ENCODE assay signal across 8 cellular contexts in the genomic region with DNA sequence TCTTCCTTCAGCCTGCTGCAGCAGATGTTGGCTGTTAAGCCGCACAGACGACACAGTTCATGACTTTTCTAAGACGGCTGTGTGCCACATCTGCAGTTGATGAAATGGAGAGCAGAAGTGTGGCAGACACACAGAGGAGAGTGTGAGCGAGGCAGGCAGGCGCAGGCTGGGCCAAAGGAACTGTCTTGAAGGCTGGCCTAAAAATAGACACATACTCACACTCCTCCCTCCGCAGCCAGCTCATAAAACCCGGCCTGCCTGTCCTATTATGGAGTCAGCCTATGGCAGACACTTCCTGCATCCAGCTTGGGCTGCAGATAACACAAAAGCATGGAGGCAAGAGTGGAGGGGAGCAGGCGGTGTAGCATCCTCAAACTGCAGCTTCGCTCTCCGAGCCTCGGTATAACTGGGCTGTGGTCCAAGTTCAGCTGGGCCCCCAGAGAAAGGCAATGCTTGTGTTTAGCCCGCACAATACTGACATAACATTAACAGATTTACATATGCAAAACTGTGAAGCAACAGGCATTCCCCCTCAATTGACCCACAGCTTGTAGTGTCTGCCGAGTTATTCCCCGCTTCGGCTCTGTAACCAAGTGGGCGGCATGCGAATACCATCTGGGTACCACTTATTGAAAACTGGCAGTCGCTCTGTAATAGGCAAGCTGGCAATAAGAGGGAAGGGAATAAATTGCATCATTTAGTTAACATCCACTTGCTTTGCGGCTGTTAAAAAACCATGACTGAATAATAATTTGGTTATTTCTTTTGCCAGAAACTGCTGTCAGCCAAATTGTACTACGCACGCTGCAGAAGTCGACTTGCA. TPM values are rescaled to one million over a fixed set of nuclear protein-coding genes. Genes with fewer than 3 reads are reported as not detected.
DNase-seq lines count a peak whose midpoint lies in the region; ATAC-seq lines count a peak whose summit lies in the region.

No MANE protein-coding gene starts in this region.

- H3K27ac Mint-ChIP-seq in activated naive CD8-positive, alpha-beta T cell treated with anti-CD3 and anti-CD28 coated beads for 36 hours, result no peak overlapping the region
- H3K27ac Mint-ChIP-seq in activated CD4-positive, alpha-beta memory T cell treated with anti-CD3 and anti-CD28 coated beads for 36 hours, result no peak overlapping the region

- H3K27me3 Mint-ChIP-seq in activated naive CD8-positive, alpha-beta T cell treated with anti-CD3 and anti-CD28 coated beads for 36 hours, result no peaks in the 10 kb centered on the region
- no peaks in the 10 kb centered on the region for H3K27me3 Mint-ChIP-seq in activated CD4-positive, alpha-beta memory T cell treated with anti-CD3 and anti-CD28 coated beads for 36 hours

- POLR2A ChIA-PET in activated CD4-positive, alpha-beta memory T cell treated with anti-CD3 and anti-CD28 coated beads for 36 hours (lab: Charles Lee), result no interaction called here

- H3K36me3 Mint-ChIP-seq in activated naive CD8-positive, alpha-beta T cell treated with anti-CD3 and anti-CD28 coated beads for 36 hours, result peaks cover 22% of the 10 kb centered on the region
- peaks cover 5% of the 10 kb centered on the region for H3K36me3 Mint-ChIP-seq in activated CD4-positive, alpha-beta memory T cell treated with anti-CD3 and anti-CD28 coated beads for 36 hours

- intact Hi-C loops in Right ventricle myocardium inferior (cut with DNase I), result no loop called here
- intact Hi-C loops in activated CD4-positive, alpha-beta memory T cell treated with anti-CD3 and anti-CD28 coated beads for 36 hours (cut with micrococcal nuclease), result loop anchor here (1.0 to 5.0 kb wide), 2 partner anchors 40 to 182 kb away; partner anchors contain the start of gene FOXP1

- no peaks in the 10 kb centered on the region for H3K9me3 Mint-ChIP-seq in activated naive CD8-positive, alpha-beta T cell treated with anti-CD3 and anti-CD28 coated beads for 36 hours
- no peaks in the 10 kb centered on the region for H3K9me3 Mint-ChIP-seq in activated CD4-positive, alpha-beta memory T cell treated with anti-CD3 and anti-CD28 coated beads for 36 hours

- CTCF ChIA-PET in activated CD4-positive, alpha-beta memory T cell treated with anti-CD3 and anti-CD28 coated beads for 36 hours (lab: Charles Lee), result no interaction called here

- DNase-seq in AG08395 (ENCODE audit: low spot score), result peak; percentile 93
- DNase-seq in LHCN-M2 (ENCODE audit: low read depth), result peak; percentile 82
- DNase-seq in activated naive CD8-positive, alpha-beta T cell treated with anti-CD3 and anti-CD28 coated beads for 36 hours, result peak; percentile 7
- peak; percentile 89 for DNase-seq in Right ventricle myocardium inferior (ENCODE audit: missing footprints)
- DNase-seq in putamen (ENCODE audit: low spot score), result peak; percentile 76
- no peak for DNase-seq in activated CD4-positive, alpha-beta memory T cell treated with anti-CD3 and anti-CD28 coated beads for 36 hours
- no peak for DNase-seq in kidney tubule cell (ENCODE audit: low spot score)

- ATAC-seq in GM19438 (IDR thresholded peaks at IDR 0.05; ENCODE audit: low read depth, unreplicated experiment), result peak; percentile 81
- ATAC-seq in Right ventricle myocardium inferior, result peak; percentile 98

- no peak overlapping the region for H3K4me3 Mint-ChIP-seq in activated naive CD8-positive, alpha-beta T cell treated with anti-CD3 and anti-CD28 coated beads for 36 hours
- H3K4me3 Mint-ChIP-seq in activated CD4-positive, alpha-beta memory T cell treated with anti-CD3 and anti-CD28 coated beads for 36 hours, result no peak overlapping the region

- H3K4me1 Mint-ChIP-seq in activated naive CD8-positive, alpha-beta T cell treated with anti-CD3 and anti-CD28 coated beads for 36 hours, result peaks cover 10% of the 10 kb centered on the region
- no peaks in the 10 kb centered on the region for H3K4me1 Mint-ChIP-seq in activated CD4-positive, alpha-beta memory T cell treated with anti-CD3 and anti-CD28 coated beads for 36 hours (ENCODE audit: low read depth)

RNA-seq across cellular contexts. Expression of gene FOXP1, which starts 40.8 kb away (rescaled TPM):
- 16.0 and 18.2 TPM in 2 replicates for total RNA-seq in LHCN-M2 (2014; rRNA removed)
- polyA plus RNA-seq in LHCN-M2 (2012), result 11.6 TPM
- 100 to 1,000 TPM; 203 to 205 TPM for total RNA-seq in activated naive CD8-positive, alpha-beta T cell treated with anti-CD3 and anti-CD28 coated beads for 36 hours
- total RNA-seq in Right ventricle myocardium inferior, result 38.5 TPM
- 100 to 1,000 TPM in 1 of 2 experiments, 10 to 100 TPM in 1; 94.4 to 102 TPM for total RNA-seq in activated CD4-positive, alpha-beta memory T cell treated with anti-CD3 and anti-CD28 coated beads for 36 hours

Comparison
In these comparisons a context has a peak if more than half of its experiments do, and no peak if none do; other contexts are left out.
1. DNase-seq: peak in AG08395 (single experiment), LHCN-M2 (single experiment), activated naive CD8-positive, alpha-beta T cell treated with anti-CD3 and anti-CD28 coated beads for 36 hours (single experiment), Right ventricle myocardium inferior (single experiment) and putamen (single experiment); none in activated CD4-positive, alpha-beta memory T cell treated with anti-CD3 and anti-CD28 coated beads for 36 hours (single experiment) and kidney tubule cell (single experiment).